ENCODE assay signal across 1 cellular context in genomic region chr19:35006007-35006341, GRCh38.
TF ChIP-seq lines count a peak whose summit lies in the region.

No MANE protein-coding gene starts in this region.

TF ChIP-seq in HepG2, 621 proteins besides CTCF, POLR2A, EP300 and RAD21:
- TF ChIP-seq GABPB1 (CRISPR knock-in tag; IDR thresholded peaks at IDR 0.05) (0 out of 2 replicates have a peak, but pooled peaks have one; percentile 6), MTA1 (CRISPR knock-in tag; IDR thresholded peaks at IDR 0.05; ENCODE audit: borderline replicate concordance) (0 out of 2 replicates have a peak, but pooled peaks have one; percentile 5), ZNF724P (CRISPR knock-in tag; IDR thresholded peaks at IDR 0.05; ENCODE audit: borderline replicate concordance) (0 out of 2 replicates have a peak, but pooled peaks have one; percentile 2), ZNF770 (CRISPR knock-in tag; IDR thresholded peaks at IDR 0.05) (peak; percentile 65), RBM39 (IDR thresholded peaks at IDR 0.05; ENCODE audit: low read depth, low read length, poor library complexity, severe bottlenecking) (peak; percentile 6), KDM2A (CRISPR knock-in tag; IDR thresholded peaks at IDR 0.05; ENCODE audit: borderline replicate concordance, low read depth) (0 out of 2 replicates have a peak, but pooled peaks have one; percentile 28), ZNF567 (CRISPR knock-in tag; IDR thresholded peaks at IDR 0.05; ENCODE audit: borderline replicate concordance) (0 out of 2 replicates have a peak, but pooled peaks have one; percentile 53), ZNF501 (CRISPR knock-in tag; IDR thresholded peaks at IDR 0.05) (peak; percentile 15; the same call in 1 of the 2 replicates), CHD4 (IDR thresholded peaks at IDR 0.05; ENCODE audit: borderline replicate concordance, low read length) (peak; percentile 62; the same call in 1 of the 2 replicates), ZNF607 (CRISPR knock-in tag; IDR thresholded peaks at IDR 0.05; ENCODE audit: borderline replicate concordance) (peak; percentile 1; the same call in 1 of the 2 replicates), KDM5B (CRISPR knock-in tag; IDR thresholded peaks at IDR 0.05; ENCODE audit: borderline replicate concordance) (peak; percentile 10; the same call in 1 of the 2 replicates), RFXAP (CRISPR knock-in tag; IDR thresholded peaks at IDR 0.05; ENCODE audit: borderline replicate concordance) (0 out of 2 replicates have a peak, but pooled peaks have one; percentile 5), ZNF709 (CRISPR knock-in tag; IDR thresholded peaks at IDR 0.05) (0 out of 2 replicates have a peak, but pooled peaks have one; percentile 33), ZNF350 (CRISPR knock-in tag; IDR thresholded peaks at IDR 0.05; ENCODE audit: borderline replicate concordance, low read depth) (0 out of 2 replicates have a peak, but pooled peaks have one; percentile 18), ZNF776 (CRISPR knock-in tag; IDR thresholded peaks at IDR 0.05) (0 out of 2 replicates have a peak, but pooled peaks have one; percentile 15), ZFP37 (CRISPR knock-in tag; IDR thresholded peaks at IDR 0.05; ENCODE audit: borderline replicate concordance) (0 out of 2 replicates have a peak, but pooled peaks have one; percentile 3), ZNF687 (CRISPR knock-in tag; IDR thresholded peaks at IDR 0.05) (0 out of 2 replicates have a peak, but pooled peaks have one; percentile 5), HMGXB4 (CRISPR knock-in tag; IDR thresholded peaks at IDR 0.05; ENCODE audit: borderline replicate concordance in 1 of 2, low read depth in 1 of 2) (0 out of 4 replicates have a peak, but pooled peaks of 1 of the 2 experiments have one; percentile 1), MEIS1 (CRISPR knock-in tag; IDR thresholded peaks at IDR 0.05; ENCODE audit: borderline replicate concordance) (peak; percentile 12; the same call in 1 of the 2 replicates), MEF2D (CRISPR knock-in tag; IDR thresholded peaks at IDR 0.05) (0 out of 2 replicates have a peak, but pooled peaks have one; percentile 54), ZNF230 (CRISPR knock-in tag; IDR thresholded peaks at IDR 0.05) (0 out of 2 replicates have a peak, but pooled peaks have one; percentile 19)
